14 cellular contexts compared by ENCODE assay signal in genomic region chrX:130861462-130861861, GRCh38. TPM values are rescaled to one million over a fixed set of nuclear protein-coding genes. Genes with fewer than 3 reads are reported as not detected.
DNase-seq lines count a peak whose midpoint lies in the region; ATAC-seq and TF ChIP-seq lines count a peak whose summit lies in the region.
"Had no signal": no experiment of that assay in that cellular context is flagged by ENCODE, and none has a peak within 500 bp of the region (broad histone marks: within the 10 kb centered on the region; RNA-seq: fewer than 3 reads in every experiment).

No MANE protein-coding gene starts in this region.

- no peaks in the 10 kb centered on the region for H3K9me2 ChIP-seq in SK-N-SH

- peak; percentile 4 for DNase-seq in activated CD4-positive, alpha-beta T cell treated with anti-CD3 and anti-CD28 coated beads for 36 hours
- DNase-seq in activated CD4-positive, alpha-beta T cell treated with anti-CD3 and anti-CD28 coated beads, Interleukin-2, amount 10 ng/mL, durations not matched to agents 24 days and 14 days, result no peak
- DNase-seq in activated naive CD4-positive, alpha-beta T cell treated with anti-CD3 and anti-CD28 coated beads, Interleukin-2, amount 50 U/mL, for 72 hours (ENCODE audit: low spot score in 2 of 2), result no peak
- no peak for DNase-seq in activated naive CD4-positive, alpha-beta T cell treated with Interleukin-2 at 50 U/mL for 16 hours
- DNase-seq in SK-N-DZ (ENCODE audit: low spot score) (peak; percentile 71), neural progenitor cell (ENCODE audit: low spot score) (no peak), SK-N-SH (no peak)
- DNase-seq: AML-193; Caco-2; CD4-positive, alpha-beta T cell; H9 had no signal

- CTCF ChIA-PET in activated CD4-positive, alpha-beta T cell treated with anti-CD3 and anti-CD28 coated beads for 36 hours (lab: Charles Lee), result no interaction called here
- CTCF ChIA-PET in SK-N-SH (lab: Yijun Ruan, JAX), result no interaction called here

- no peak for TF ChIP-seq EP300 in SK-N-SH (IDR thresholded peaks at IDR 0.05; ENCODE audit: borderline replicate concordance in 1 of 2, low read depth in 1 of 2, low read length in 1 of 2)

- no peak overlapping the region for H3K4me3 ChIP-seq in neural progenitor cell
- H3K4me3 ChIP-seq in SK-N-SH (ENCODE audit: low read depth in 2 of 2, low read length in 1 of 2), result no peak overlapping the region
- H3K4me3 ChIP-seq: A549 had no signal

- peaks cover 14% of the 10 kb centered on the region for H3K4me1 ChIP-seq in neural progenitor cell
- no peaks in the 10 kb centered on the region for H3K4me1 ChIP-seq in SK-N-SH (ENCODE audit: control insufficient read depth in 1 of 2, insufficient read depth in 2 of 2, low read depth in 1 of 2, low read length in 1 of 2)
- H3K4me1 ChIP-seq: A549, Caco-2 had no signal

- WGBS in SK-N-SH (ENCODE audit: low lambda C conversion rate), result 52% methylated on average over 1 of the region's 1 CpG

- no peak for TF ChIP-seq CTCF in neural progenitor cell (IDR thresholded peaks at IDR 0.05)
- no peak for TF ChIP-seq CTCF in SK-N-SH (IDR thresholded peaks at IDR 0.05)

- H3K27ac ChIP-seq in neural progenitor cell (no peak overlapping the region), SK-N-SH (ENCODE audit: low read depth in 2 of 2, low read length in 1 of 2) (no peak overlapping the region)
- H3K27ac ChIP-seq: 22Rv1, A549, C4-2B had no signal

- H3K27me3 ChIP-seq in neural progenitor cell (no peaks in the 10 kb centered on the region), SK-N-SH (ENCODE audit: insufficient read depth) (no peaks in the 10 kb centered on the region)

- H3K4me2 ChIP-seq in neural progenitor cell (peak overlapping the region; percentile 29), SK-N-SH (no peak overlapping the region)
- H3K4me2 ChIP-seq: A549 had no signal

- peaks cover 13% of the 10 kb centered on the region for H3K4me1 Mint-ChIP-seq in activated CD4-positive, alpha-beta T cell treated with anti-CD3 and anti-CD28 coated beads for 36 hours
- peaks cover 7% of the 10 kb centered on the region for H3K4me1 Mint-ChIP-seq in activated CD4-positive, alpha-beta T cell treated with anti-CD3 and anti-CD28 coated beads, Interleukin-2, amount 10 ng/mL, durations not matched to agents 24 days and 14 days
- H3K4me1 Mint-ChIP-seq in neural progenitor cell, result no peaks in the 10 kb centered on the region

- H2AFZ ChIP-seq in neural progenitor cell (replicated peaks) (no peak overlapping the region), SK-N-SH (ENCODE audit: low read depth) (no peak overlapping the region)

- no peaks in the 10 kb centered on the region for H3K27me3 Mint-ChIP-seq in activated CD4-positive, alpha-beta T cell treated with anti-CD3 and anti-CD28 coated beads for 36 hours
- no peaks in the 10 kb centered on the region for H3K27me3 Mint-ChIP-seq in activated CD4-positive, alpha-beta T cell treated with anti-CD3 and anti-CD28 coated beads, Interleukin-2, amount 10 ng/mL, durations not matched to agents 24 days and 14 days
- no peaks in the 10 kb centered on the region for H3K27me3 Mint-ChIP-seq in neural progenitor cell (ENCODE audit: insufficient read depth, low read depth)
- H3K27me3 Mint-ChIP-seq: CD4-positive, alpha-beta T cell had no signal

- no peaks in the 10 kb centered on the region for H3F3A ChIP-seq in neural progenitor cell (ENCODE audit: low read depth)
- H3F3A ChIP-seq in SK-N-SH (replicated peaks; ENCODE audit: insufficient read depth), result no peaks in the 10 kb centered on the region

- H3K9ac ChIP-seq in neural progenitor cell (no peak overlapping the region), SK-N-SH (no peak overlapping the region)

- no peaks in the 10 kb centered on the region for H3K36me3 Mint-ChIP-seq in activated CD4-positive, alpha-beta T cell treated with anti-CD3 and anti-CD28 coated beads for 36 hours (ENCODE audit: low read depth)
- peaks cover 2% of the 10 kb centered on the region for H3K36me3 Mint-ChIP-seq in activated CD4-positive, alpha-beta T cell treated with anti-CD3 and anti-CD28 coated beads, Interleukin-2, amount 10 ng/mL, durations not matched to agents 24 days and 14 days (ENCODE audit: low read depth)
- H3K36me3 Mint-ChIP-seq in activated naive CD4-positive, alpha-beta T cell treated with anti-CD3 and anti-CD28 coated beads, Interleukin-2, amount 50 U/mL, for 72 hours, result no peaks in the 10 kb centered on the region
- H3K36me3 Mint-ChIP-seq in neural progenitor cell, result no peaks in the 10 kb centered on the region

- no peaks in the 10 kb centered on the region for H3K9me3 Mint-ChIP-seq in activated CD4-positive, alpha-beta T cell treated with anti-CD3 and anti-CD28 coated beads for 36 hours (ENCODE audit: low read depth)
- no peaks in the 10 kb centered on the region for H3K9me3 Mint-ChIP-seq in activated CD4-positive, alpha-beta T cell treated with anti-CD3 and anti-CD28 coated beads, Interleukin-2, amount 10 ng/mL, durations not matched to agents 24 days and 14 days
- H3K9me3 Mint-ChIP-seq in activated naive CD4-positive, alpha-beta T cell treated with anti-CD3 and anti-CD28 coated beads, Interleukin-2, amount 50 U/mL, for 72 hours, result no peaks in the 10 kb centered on the region
- H3K9me3 Mint-ChIP-seq in neural progenitor cell, result no peaks in the 10 kb centered on the region
- H3K9me3 Mint-ChIP-seq: CD4-positive, alpha-beta T cell; H9 had no signal

- POLR2A ChIA-PET in activated CD4-positive, alpha-beta T cell treated with anti-CD3 and anti-CD28 coated beads for 36 hours (lab: Charles Lee), result no interaction called here
- POLR2A ChIA-PET in SK-N-SH (lab: Yijun Ruan, JAX), result no interaction called here

- intact Hi-C loops in activated CD4-positive, alpha-beta T cell treated with anti-CD3 and anti-CD28 coated beads for 36 hours (cut with DNase I, micrococcal nuclease), result no loop called here
- intact Hi-C loops in activated CD4-positive, alpha-beta T cell treated with anti-CD3 and anti-CD28 coated beads, Interleukin-2, amount 10 ng/mL, durations not matched to agents 24 days and 14 days (cut with micrococcal nuclease), result no loop called here

- no peak for TF ChIP-seq RAD21 in SK-N-SH (IDR thresholded peaks at IDR 0.05; ENCODE audit: low read length)

- H4K20me1 ChIP-seq in neural progenitor cell (ENCODE audit: low read depth) (no peaks in the 10 kb centered on the region), SK-N-SH (ENCODE audit: insufficient read depth) (no peaks in the 10 kb centered on the region)

- H3K9me3 ChIP-seq in neural progenitor cell (ENCODE audit: low read depth) (no peaks in the 10 kb centered on the region), SK-N-SH (no peaks in the 10 kb centered on the region)
- H3K9me3 ChIP-seq: A549, Caco-2 had no signal

- no peak overlapping the region for H3K4me3 Mint-ChIP-seq in activated CD4-positive, alpha-beta T cell treated with anti-CD3 and anti-CD28 coated beads for 36 hours
- no peak overlapping the region for H3K4me3 Mint-ChIP-seq in activated CD4-positive, alpha-beta T cell treated with anti-CD3 and anti-CD28 coated beads, Interleukin-2, amount 10 ng/mL, durations not matched to agents 24 days and 14 days
- no peak overlapping the region for H3K4me3 Mint-ChIP-seq in neural progenitor cell
- H3K4me3 Mint-ChIP-seq: CD4-positive, alpha-beta T cell; H9 had no signal

- no peak overlapping the region for H3K27ac Mint-ChIP-seq in activated CD4-positive, alpha-beta T cell treated with anti-CD3 and anti-CD28 coated beads for 36 hours
- H3K27ac Mint-ChIP-seq in activated CD4-positive, alpha-beta T cell treated with anti-CD3 and anti-CD28 coated beads, Interleukin-2, amount 10 ng/mL, durations not matched to agents 24 days and 14 days, result no peak overlapping the region
- H3K27ac Mint-ChIP-seq in activated naive CD4-positive, alpha-beta T cell treated with anti-CD3 and anti-CD28 coated beads, Interleukin-2, amount 50 U/mL, for 72 hours, result no peak overlapping the region
- H3K27ac Mint-ChIP-seq in neural progenitor cell, result no peak overlapping the region
- H3K27ac Mint-ChIP-seq: CD4-positive, alpha-beta T cell; H9 had no signal

- H3K79me2 ChIP-seq in neural progenitor cell (ENCODE audit: low read depth) (no peaks in the 10 kb centered on the region), SK-N-SH (ENCODE audit: insufficient read depth) (no peaks in the 10 kb centered on the region)

- ATAC-seq in activated CD4-positive, alpha-beta T cell treated with anti-CD3 and anti-CD28 coated beads for 36 hours, result peak; percentile 45
- peak; percentile 39 to 65 for ATAC-seq in activated naive CD4-positive, alpha-beta T cell treated with anti-CD3 and anti-CD28 coated beads, Interleukin-2, amount 50 U/mL, for 72 hours
- ATAC-seq: A549 had no signal

- no peaks in the 10 kb centered on the region for H3K36me3 ChIP-seq in neural progenitor cell
- H3K36me3 ChIP-seq in SK-N-SH (replicated peaks in 1 of 2; ENCODE audit: control insufficient read depth in 1 of 2, insufficient read depth in 2 of 2, low read length in 1 of 2), result no peaks in the 10 kb centered on the region

TF ChIP-seq in SK-N-SH, 30 proteins besides CTCF, POLR2A, EP300 and RAD21 (continues in another document):
- no peak for TF ChIP-seq NRF1 (IDR thresholded peaks at IDR 0.05; ENCODE audit: low read depth, low read length)
- no peak for TF ChIP-seq MXI1 (IDR thresholded peaks at IDR 0.05; ENCODE audit: low read depth, low read length)
- no peak for TF ChIP-seq NFIC (IDR thresholded peaks at IDR 0.05; ENCODE audit: borderline replicate concordance)
- TF ChIP-seq TCF12 (IDR thresholded peaks at IDR 0.05), result no peak
- TF ChIP-seq YY1 (IDR thresholded peaks at IDR 0.05; ENCODE audit: low read depth), result no peak
- TF ChIP-seq GATA2 (CRISPR knock-in tag; IDR thresholded peaks at IDR 0.05), result no peak
- TF ChIP-seq MAX (IDR thresholded peaks at IDR 0.05; ENCODE audit: low read depth), result no peak
- no peak for TF ChIP-seq CHD2 (IDR thresholded peaks at IDR 0.05; ENCODE audit: low read length, partially characterized antibody)

RNA-seq across cellular contexts. Expression of gene ENOX2, which starts 41.5 kb away (rescaled TPM):
- total RNA-seq in activated CD4-positive, alpha-beta T cell treated with anti-CD3 and anti-CD28 coated beads for 36 hours, result 10 to 100 TPM; 12.5 to 16.5 TPM
- total RNA-seq in activated CD4-positive, alpha-beta T cell treated with anti-CD3 and anti-CD28 coated beads, Interleukin-2, amount 10 ng/mL, durations not matched to agents 24 days and 14 days, result 13.9 and 17.0 TPM in 2 replicates
- 10 to 100 TPM in 1 of 2 donors, 1 to 10 TPM in 1; 5.9 to 13.8 TPM for total RNA-seq in activated naive CD4-positive, alpha-beta T cell treated with anti-CD3 and anti-CD28 coated beads, Interleukin-2, amount 50 U/mL, for 72 hours
- 12.8 and 17.8 TPM in 2 replicates for polyA plus RNA-seq in SK-N-DZ (2014; cell fraction: cytosol; rRNA removed)
- polyA plus RNA-seq in SK-N-DZ (2014; cell fraction: nucleus; rRNA removed), result 6.3 and 11.5 TPM in 2 replicates
- total RNA-seq in neural progenitor cell (ENCODE audit: low replicate concordance), result 8.5 and 12.5 TPM in 2 replicates
- 8.8 and 12.8 TPM in 2 replicates for polyA plus RNA-seq in SK-N-SH (2012; rRNA removed)
- polyA plus RNA-seq in SK-N-SH (2012; cell fraction: cytosol; rRNA removed), result 12.2 TPM in 2 replicates
- polyA plus RNA-seq in SK-N-SH (2012; cell fraction: nucleus; rRNA removed), result 2.9 and 6.3 TPM in 2 replicates

Comparison
In these comparisons a context has a peak if more than half of its experiments do, and no peak if none do; other contexts are left out.
1. DNase-seq: peak in activated CD4-positive, alpha-beta T cell treated with anti-CD3 and anti-CD28 coated beads for 36 hours (single experiment) and SK-N-DZ (single experiment); none in activated CD4-positive, alpha-beta T cell treated with anti-CD3 and anti-CD28 coated beads, Interleukin-2, amount 10 ng/mL, durations not matched to agents 24 days and 14 days (single experiment), activated naive CD4-positive, alpha-beta T cell treated with anti-CD3 and anti-CD28 coated beads, Interleukin-2, amount 50 U/mL, for 72 hours (0 of 2), activated naive CD4-positive, alpha-beta T cell treated with Interleukin-2 at 50 U/mL for 16 hours (single experiment), neural progenitor cell (single experiment) and SK-N-SH (single experiment).